12 cellular contexts compared by ENCODE assay signal in the genomic region with DNA sequence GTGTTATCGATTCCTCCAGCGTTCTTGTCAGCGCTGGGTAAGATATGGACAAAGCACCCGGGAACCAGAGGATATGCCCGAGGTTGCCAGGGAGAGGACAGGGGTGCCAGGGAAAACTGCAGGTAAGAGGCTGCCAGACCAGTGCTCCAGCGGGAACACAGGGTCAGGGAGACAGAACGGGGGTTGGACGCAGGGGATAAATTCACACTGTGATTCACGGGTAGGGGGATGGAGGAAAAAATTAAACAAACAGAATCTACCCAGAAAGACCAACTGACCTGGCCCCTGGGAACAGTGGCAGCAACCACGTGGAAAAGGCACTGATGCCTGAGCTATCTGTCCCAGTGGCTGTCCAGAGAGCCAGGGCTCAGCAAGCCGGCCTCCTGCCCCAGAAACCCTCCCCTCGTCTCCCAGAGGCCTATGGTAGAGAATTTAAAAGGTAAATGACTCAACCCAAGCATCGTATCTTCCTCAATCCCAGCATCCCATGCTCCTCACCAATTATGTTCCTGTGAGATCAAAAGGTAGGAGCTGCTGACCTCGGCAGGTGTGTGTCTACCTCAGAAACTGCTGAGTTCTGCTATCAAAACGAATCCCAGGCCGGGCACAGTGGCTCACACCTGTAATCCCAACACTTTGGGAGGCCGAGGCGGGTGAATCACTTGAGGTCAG. TPM values are rescaled to one million over a fixed set of nuclear protein-coding genes. Genes with fewer than 3 reads are reported as not detected.
A peak's percentile ranks its signal among the peaks of the same experiment; 100 is the strongest.
DNase-seq lines count a peak whose midpoint lies in the region; ATAC-seq lines count a peak whose summit lies in the region.
"Had no signal": no experiment of that assay in that cellular context is flagged by ENCODE, and none has a peak within 500 bp of the region (broad histone marks: within the 10 kb centered on the region; RNA-seq: fewer than 3 reads in every experiment).

No MANE protein-coding gene starts in this region.

- DNase-seq in G401 (ENCODE audit: low spot score) = peak; percentile 63
- no peak for DNase-seq in activated naive CD8-positive, alpha-beta T cell treated with anti-CD3 and anti-CD28 coated beads for 36 hours
- no peak for DNase-seq in stimulated activated naive CD4-positive, alpha-beta T cell (lab: John Stamatoyannopoulos, UW)
- no peak for DNase-seq in activated CD4-positive, CD25-positive, alpha-beta regulatory T cell (lab: John Stamatoyannopoulos, UW)
- DNase-seq: activated CD4-positive, alpha-beta memory T cell treated with anti-CD3 and anti-CD28 coated beads, Interleukin-2, amount 10 ng/mL, durations not matched to agents 7 days and 5 days; stimulated activated CD4-positive, alpha-beta T cell treated with anti-CD3 and anti-CD28 coated beads, Interleukin-4, amount 100 ng/mL, for 4 hours; thyroid gland had no signal

- H3K9me3 ChIP-seq in iPS-15b (ENCODE audit: control insufficient read depth, insufficient read depth, low read length) = no peaks in the 10 kb centered on the region
- H3K9me3 ChIP-seq in skeletal muscle satellite cell (replicated peaks; ENCODE audit: low read length) = no peaks in the 10 kb centered on the region
- H3K9me3 ChIP-seq: neutrophil, thyroid gland had no signal

- H3K4me1 ChIP-seq in iPS-15b (ENCODE audit: control insufficient read depth, insufficient read depth, low read length) = peaks cover 33% of the 10 kb centered on the region
- peaks cover 25% of the 10 kb centered on the region for H3K4me1 ChIP-seq in skeletal muscle satellite cell (ENCODE audit: control insufficient read depth, insufficient read depth, low read length)

- peaks cover 63% of the 10 kb centered on the region for H3K36me3 Mint-ChIP-seq in activated naive CD8-positive, alpha-beta T cell treated with anti-CD3 and anti-CD28 coated beads for 36 hours

- H3K4me3 ChIP-seq in iPS-15b (ENCODE audit: low read depth, low read length) (no peak overlapping the region), skeletal muscle satellite cell (ENCODE audit: low read length) (no peak overlapping the region)
- H3K4me3 ChIP-seq: thyroid gland had no signal

- H3K27me3 Mint-ChIP-seq in activated naive CD8-positive, alpha-beta T cell treated with anti-CD3 and anti-CD28 coated beads for 36 hours = no peaks in the 10 kb centered on the region
- H3K27me3 Mint-ChIP-seq: activated CD4-positive, alpha-beta memory T cell treated with anti-CD3 and anti-CD28 coated beads, Interleukin-2, amount 10 ng/mL, durations not matched to agents 7 days and 5 days had no signal

- H3K9ac ChIP-seq in iPS-15b (ENCODE audit: low read depth, low read length) (peak overlapping the region; percentile 29), skeletal muscle satellite cell (ENCODE audit: low read depth, low read length) (no peak overlapping the region)

- peaks cover 9% of the 10 kb centered on the region for H3K9me3 Mint-ChIP-seq in activated naive CD8-positive, alpha-beta T cell treated with anti-CD3 and anti-CD28 coated beads for 36 hours

- H3K36me3 ChIP-seq in iPS-15b (ENCODE audit: control insufficient read depth, insufficient read depth, low read length) (peaks cover 5% of the 10 kb centered on the region), skeletal muscle satellite cell (ENCODE audit: insufficient read depth, low read length) (no peaks in the 10 kb centered on the region)
- H3K36me3 ChIP-seq: neutrophil, thyroid gland had no signal

- no peak overlapping the region for H3K4me3 Mint-ChIP-seq in activated naive CD8-positive, alpha-beta T cell treated with anti-CD3 and anti-CD28 coated beads for 36 hours
- H3K4me3 Mint-ChIP-seq: activated CD4-positive, alpha-beta memory T cell treated with anti-CD3 and anti-CD28 coated beads, Interleukin-2, amount 10 ng/mL, durations not matched to agents 7 days and 5 days had no signal

- peaks cover 63% of the 10 kb centered on the region for H3K4me1 Mint-ChIP-seq in activated naive CD8-positive, alpha-beta T cell treated with anti-CD3 and anti-CD28 coated beads for 36 hours

- H3K4me2 ChIP-seq in skeletal muscle satellite cell (ENCODE audit: low read length) = peak overlapping the region; percentile 14

- H3K27me3 ChIP-seq in iPS-15b (ENCODE audit: control insufficient read depth, insufficient read depth, low read length) (no peaks in the 10 kb centered on the region), skeletal muscle satellite cell (ENCODE audit: control insufficient read depth, insufficient read depth, low read length) (no peaks in the 10 kb centered on the region)
- H3K27me3 ChIP-seq: neutrophil, thyroid gland had no signal

- peak overlapping the region; percentile 85 for H3K27ac Mint-ChIP-seq in activated naive CD8-positive, alpha-beta T cell treated with anti-CD3 and anti-CD28 coated beads for 36 hours
- H3K27ac Mint-ChIP-seq: activated CD4-positive, alpha-beta memory T cell treated with anti-CD3 and anti-CD28 coated beads, Interleukin-2, amount 10 ng/mL, durations not matched to agents 7 days and 5 days had no signal

- ATAC-seq in GM19023 (IDR thresholded peaks at IDR 0.05; ENCODE audit: unreplicated experiment) = no peak
- ATAC-seq: esophagus mucosa had no signal

- in situ Hi-C loops in G401 (cut with HindIII; ENCODE audit: low sequenced_read_pairs) = no loop called here

RNA-seq across cellular contexts. Expression of a gene that starts 49.4 kb away (rescaled TPM):
- total RNA-seq in G401 (2014; rRNA removed; shearing (Covaris generic)) = 7.6 and 10.0 TPM in 2 replicates
- 10 to 100 TPM; 80.1 to 82.4 TPM for total RNA-seq in activated naive CD8-positive, alpha-beta T cell treated with anti-CD3 and anti-CD28 coated beads for 36 hours
- 19.4 and 22.6 TPM in 2 replicates for total RNA-seq in skeletal muscle satellite cell (2012; rRNA removed)
